In genomic region chr7:8259586-8260222, GRCh38 we compare ENCODE assay signal across 18 cellular contexts.
"Had no signal": no experiment of that assay in that cellular context is flagged by ENCODE, and none has a peak within 500 bp of the region (broad histone marks: within the 10 kb centered on the region; RNA-seq: fewer than 3 reads in every experiment).

No MANE protein-coding gene starts in this region.

- H3K4me1 ChIP-seq: thyroid gland had no signal

- H3K4me3 ChIP-seq: esophagus muscularis mucosa, thyroid gland, vagina had no signal

- H3K36me3 ChIP-seq: esophagus muscularis mucosa, gastroesophageal sphincter, pancreas, spleen, thyroid gland, vagina had no signal

- H3K27me3 ChIP-seq: pancreas, thyroid gland, vagina had no signal

- H3K36me3 Mint-ChIP-seq: activated naive CD4-positive, alpha-beta T cell treated with anti-CD3 and anti-CD28 coated beads, Interleukin-2, amount 10 ng/mL, durations not matched to agents 7 days and 5 days; naive thymus-derived CD4-positive, alpha-beta T cell had no signal

- ATAC-seq: activated T-cell treated with anti-CD3 and anti-CD28 coated beads, Interleukin-2, amount 50 U/mL, for 4 hours; gastroesophageal sphincter; naive thymus-derived CD4-positive, alpha-beta T cell had no signal

- H3K27ac ChIP-seq: esophagus muscularis mucosa, gastroesophageal sphincter, thyroid gland, vagina had no signal

- H3K27ac Mint-ChIP-seq: activated naive CD4-positive, alpha-beta T cell treated with anti-CD3 and anti-CD28 coated beads, Interleukin-2, amount 10 ng/mL, durations not matched to agents 7 days and 5 days; naive thymus-derived CD4-positive, alpha-beta T cell had no signal

- H3K9me3 Mint-ChIP-seq: activated naive CD4-positive, alpha-beta T cell treated with anti-CD3 and anti-CD28 coated beads, Interleukin-2, amount 10 ng/mL, durations not matched to agents 7 days and 5 days had no signal

- H3K9me3 ChIP-seq: esophagus muscularis mucosa, gastroesophageal sphincter, pancreas, thyroid gland, vagina had no signal

- DNase-seq: activated CD4-positive, alpha-beta T cell treated with anti-CD3 and anti-CD28 coated beads, Interleukin-2, amount 50 U/mL, for 1 hour; activated CD4-positive, CD25-positive, alpha-beta regulatory T cell treated with anti-CD3 and anti-CD28 coated beads, Interleukin-2, amount 50 U/mL, for 72 hours; activated CD8-positive, alpha-beta memory T cell treated with anti-CD3 and anti-CD28 coated beads, Interleukin-2, amount 50 U/mL, for 4 hours; activated naive CD4-positive, alpha-beta T cell treated with anti-CD3 and anti-CD28 coated beads, Interleukin-2, amount 10 ng/mL, durations not matched to agents 7 days and 5 days; activated T-cell treated with anti-CD3 and anti-CD28 coated beads, Interleukin-2, amount 50 U/mL, for 4 hours; aorta; cerebellar nuclear complex; effector CD4-positive, alpha-beta T cell; mesendoderm; naive thymus-derived CD4-positive, alpha-beta T cell; pancreas; spleen; stimulated activated naive CD4-positive, alpha-beta T cell; T1000; thyroid gland had no signal
